16 cellular contexts compared by ENCODE assay signal in the genomic region with DNA sequence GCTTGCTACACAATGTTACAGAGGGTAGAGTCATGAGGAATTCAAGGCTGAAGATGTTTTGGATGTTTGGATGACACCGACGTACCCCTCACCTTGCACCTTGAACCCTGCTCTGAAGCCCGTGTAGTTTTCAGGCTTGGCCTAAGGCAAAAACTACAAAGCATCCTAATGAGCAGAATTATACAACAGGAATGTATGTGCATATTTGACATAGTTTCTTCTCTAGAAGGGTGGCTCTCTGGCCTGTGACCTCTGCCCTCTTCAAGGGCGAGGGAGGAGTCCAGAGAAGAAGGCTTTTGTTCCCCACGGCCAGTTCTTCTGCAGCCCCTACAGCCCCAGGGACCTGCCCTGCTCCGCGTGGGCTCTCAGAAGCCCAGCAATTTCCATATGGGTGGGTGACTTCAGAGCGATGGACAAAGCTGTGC. TPM values are rescaled to one million over a fixed set of nuclear protein-coding genes. Genes with fewer than 3 reads are reported as not detected.
"Had no signal": no experiment of that assay in that cellular context is flagged by ENCODE, and none has a peak within 500 bp of the region (broad histone marks: within the 10 kb centered on the region; RNA-seq: fewer than 3 reads in every experiment).

No MANE protein-coding gene starts in this region.

- H3K9me3 ChIP-seq: body of pancreas, mucosa of descending colon, thyroid gland had no signal

- H3K36me3 ChIP-seq: thyroid gland had no signal

- H3K4me3 ChIP-seq: body of pancreas, lung, mucosa of descending colon, thyroid gland had no signal

- DNase-seq: activated CD4-positive, alpha-beta T cell treated with anti-CD3 and anti-CD28 coated beads, Interleukin-2, amount 50 U/mL, for 1 hour; activated CD4-positive, CD25-positive, alpha-beta regulatory T cell; activated effector memory CD4-positive, alpha-beta T cell treated with Interleukin-2 at 50 U/mL for 16 hours; body of pancreas; endodermal cell; erythroblast; hippocampal formation; mucosa of descending colon; natural killer cell; T-helper 2 cell; thyroid gland had no signal

- FAIRE-seq: TTC549 had no signal

- H3K4me1 ChIP-seq: thyroid gland had no signal

- H3K27ac ChIP-seq: body of pancreas, thyroid gland had no signal

- H3K27me3 ChIP-seq: body of pancreas, thyroid gland had no signal

RNA-seq across cellular contexts. Expression of a gene that starts 43.3 kb away (rescaled TPM):
- total RNA-seq: dermis microvascular lymphatic vessel endothelial cell, osteocyte, skeletal muscle tissue had no signal
